ENCODE assay signal across 8 cellular contexts in the genomic region with DNA sequence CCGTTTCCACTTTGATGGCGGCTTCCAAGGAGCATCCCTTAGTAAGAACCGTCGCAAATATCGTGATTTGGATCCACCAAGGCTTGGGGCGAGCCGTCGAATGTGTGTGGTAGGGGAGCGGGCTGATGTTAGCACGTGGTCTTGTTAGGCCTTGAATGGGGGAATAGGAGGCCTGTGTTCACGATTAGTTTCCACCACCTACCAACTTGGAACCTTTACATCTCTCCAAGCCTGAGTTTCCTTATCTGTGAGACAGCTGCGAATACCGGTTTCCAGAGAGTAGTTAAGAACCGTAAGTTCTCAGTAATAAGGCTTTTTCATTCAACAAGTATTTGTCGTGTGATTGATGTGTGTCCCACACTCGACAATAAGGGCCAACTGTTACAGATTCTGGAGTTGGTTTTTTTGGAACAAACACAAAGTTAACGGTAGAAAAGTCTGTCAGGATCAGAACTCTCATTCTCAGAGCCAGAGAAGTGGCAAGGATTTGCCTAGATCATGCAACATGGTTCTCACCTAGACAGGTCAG. TPM values are rescaled to one million over a fixed set of nuclear protein-coding genes. Genes with fewer than 3 reads are reported as not detected.
A peak's percentile ranks its signal among the peaks of the same experiment; 100 is the strongest.
DNase-seq lines count a peak whose midpoint lies in the region; ATAC-seq, FAIRE-seq and TF ChIP-seq lines count a peak whose summit lies in the region.

No MANE protein-coding gene starts in this region.

- TF ChIP-seq CTCF in BE2C (IDR thresholded peaks at IDR 0.05; ENCODE audit: low read depth, low read length) (no peak), astrocyte of the cerebellum (IDR thresholded peaks at IDR 0.05; ENCODE audit: low read depth, low read length, missing control alignments) (no peak), right lobe of liver (IDR thresholded peaks at IDR 0.05) (no peak), transverse colon (IDR thresholded peaks at IDR 0.05) (no peak)

- ATAC-seq in HG03039 (IDR thresholded peaks at IDR 0.05; ENCODE audit: unreplicated experiment) (peak; percentile 10), right lobe of liver (peak in 1 of 4 donors; percentile 1)

- H3K27me3 ChIP-seq in BE2C (no peaks in the 10 kb centered on the region), right lobe of liver (no peaks in the 10 kb centered on the region), transverse colon (no peaks in the 10 kb centered on the region)

- H3K4me3 ChIP-seq in BE2C (ENCODE audit: low read depth, low read length) (peak overlapping the region; percentile 80), astrocyte of the cerebellum (ENCODE audit: low read depth, low read length) (peak overlapping the region; percentile 73), right lobe of liver (peak overlapping the region; percentile 87 to 99 (median 94)), transverse colon (peak overlapping the region; percentile 74 to 98 (median 78))

- 4% methylated on average over 17 of the region's 17 CpGs for WGBS in right lobe of liver (ENCODE audit: insufficient coverage, low coverage, low lambda C conversion rate, missing lambda C conversion rate)
- 6 to 13% methylated on average over 3 to 17 of the region's 17 CpGs for WGBS in transverse colon (ENCODE audit: low coverage in 1 of 2), 2 donors

- in situ Hi-C loops in astrocyte of the cerebellum (cut with HindIII; ENCODE audit: low sequenced_read_pairs) (no loop called here), transverse colon (cut with MboI; ENCODE audit: low pct_ligation_motif_present in 1 of 4, low pct_unique_long_range_greater_than_20kb in 1 of 4, low sequenced_read_pairs in 3 of 4) (no loop called here)

- DNase-seq in BE2C (no peak), astrocyte of the cerebellum (ENCODE audit: low read depth) (no peak), right lobe of liver (no peak), transverse colon (no peak), GM12892 (ENCODE audit: insufficient read length) (no peak), mucosa of gallbladder (ENCODE audit: low spot score) (no peak), posterior cingulate gyrus (no peak)

- peaks cover 13% of the 10 kb centered on the region for H3K36me3 ChIP-seq in BE2C
- peaks cover 0 to 35% (median 15%) of the 10 kb centered on the region in 4 donors for H3K36me3 ChIP-seq in right lobe of liver
- H3K36me3 ChIP-seq in transverse colon, result peaks cover 0 to 23% (median 8%) of the 10 kb centered on the region in 4 donors

- no peak for TF ChIP-seq EP300 in transverse colon (IDR thresholded peaks at IDR 0.05; ENCODE audit: low read depth)

- intact Hi-C loops in right lobe of liver (cut with DNase I) (no loop called here), transverse colon (cut with DNase I; ENCODE audit: low total_unique reads) (no loop called here), posterior cingulate gyrus (cut with DNase I) (no loop called here)

- no peaks in the 10 kb centered on the region for H3K4me1 ChIP-seq in BE2C
- peaks cover 0 to 22% (median 5%) of the 10 kb centered on the region in 4 donors for H3K4me1 ChIP-seq in right lobe of liver
- peaks cover 8 to 23% (median 20%) of the 10 kb centered on the region in 4 donors for H3K4me1 ChIP-seq in transverse colon

- peak overlapping the region; percentile 87 to 94 (median 94) for H3K27ac ChIP-seq in right lobe of liver
- H3K27ac ChIP-seq in transverse colon, result peak overlapping the region; percentile 85 to 94 (median 92)

- TF ChIP-seq POLR2A in right lobe of liver (IDR thresholded peaks at IDR 0.05) (no peak), transverse colon (IDR thresholded peaks at IDR 0.05) (no peak), GM12892 (IDR thresholded peaks at IDR 0.05; ENCODE audit: low read depth, low read length) (no peak)

- no peak for FAIRE-seq in GM12892 (lab: Jason Lieb, UNC)

- no peaks in the 10 kb centered on the region for H3K9me3 ChIP-seq in BE2C
- H3K9me3 ChIP-seq in right lobe of liver, result no peaks in the 10 kb centered on the region
- H3K9me3 ChIP-seq in transverse colon, result no peaks in the 10 kb centered on the region

RNA-seq across cellular contexts. Expression of a gene that starts 0.7 kb away (rescaled TPM):
- 158 TPM for polyA plus RNA-seq in BE2C (2012; ENCODE audit: insufficient read depth, insufficient read length, low read depth)
- total RNA-seq in right lobe of liver (10 to 100 TPM; 40.9 to 60.8 (median 48.4) TPM), transverse colon (10 to 100 TPM; 10.8 to 39.9 (median 27.6) TPM), mucosa of gallbladder (70.8 TPM)
- polyA plus RNA-seq in GM12892 (2012; ENCODE audit: missing spikeins), result 48.0 TPM

RNA-seq across cellular contexts. Expression of a gene that starts 8.5 kb away (rescaled TPM):
- 1.0 TPM for polyA plus RNA-seq in BE2C (2012; ENCODE audit: insufficient read depth, insufficient read length, low read depth)
- total RNA-seq in right lobe of liver (10 to 100 TPM; 25.6 to 69.6 (median 43.0) TPM), transverse colon (1 to 10 TPM in 1 of 4 donors, under 1 TPM in 1, not detected in 2; 0.95 to 2.7 TPM), mucosa of gallbladder (98.9 TPM)
- polyA plus RNA-seq in GM12892 (2012; ENCODE audit: missing spikeins), result not detected

RNA-seq across cellular contexts. Expression of a gene that starts 22.0 kb away (rescaled TPM):
- polyA plus RNA-seq in BE2C (2012; ENCODE audit: insufficient read depth, insufficient read length, low read depth), result 7.7 TPM
- total RNA-seq in right lobe of liver (1 to 10 TPM; 6.0 to 8.1 (median 7.1) TPM), transverse colon (10 to 100 TPM in 2 of 4 donors, 1 to 10 TPM in 2; 3.2 to 35.9 (median 10.7) TPM), mucosa of gallbladder (13.7 TPM)
- polyA plus RNA-seq in GM12892 (2012; ENCODE audit: missing spikeins), result 6.0 TPM

RNA-seq across cellular contexts. Expression of a gene that starts 32.2 kb away (rescaled TPM):
- polyA plus RNA-seq in BE2C (2012; ENCODE audit: insufficient read depth, insufficient read length, low read depth), result 22.0 TPM
- total RNA-seq in right lobe of liver (10 to 100 TPM in 4 of 6 experiments, 1 to 10 TPM in 2; 5.6 to 18.3 (median 15.3) TPM), transverse colon (10 to 100 TPM; 14.7 to 75.2 (median 28.7) TPM), mucosa of gallbladder (31.5 TPM)
- polyA plus RNA-seq in GM12892 (2012; ENCODE audit: missing spikeins), result 16.8 TPM

RNA-seq across cellular contexts. Expression of a gene that starts 38.0 kb away (rescaled TPM):
- polyA plus RNA-seq in BE2C (2012; ENCODE audit: insufficient read depth, insufficient read length, low read depth), result not detected
- total RNA-seq in right lobe of liver (1 to 10 TPM; 1.1 to 4.1 (median 2.5) TPM), transverse colon (10 to 100 TPM; 11.6 to 36.2 (median 29.8) TPM), mucosa of gallbladder (20.8 TPM)
- 0.15 TPM for polyA plus RNA-seq in GM12892 (2012; ENCODE audit: missing spikeins)

Comparison
In these comparisons a context has a peak if more than half of its experiments do, and no peak if none do; other contexts are left out.
1. RNA of a gene that starts 8.5 kb away (total RNA-seq): 98.9 TPM in mucosa of gallbladder (single experiment) and 25.6 to 69.6 TPM in right lobe of liver; 0.95 to 2.7 TPM in transverse colon; every median in the first group is over 4 times any median in the second.
2. Peak in every context shown above with its lines, with median percentiles within 50 percentile points of each other: H3K4me3 ChIP-seq.